In the genomic region with DNA sequence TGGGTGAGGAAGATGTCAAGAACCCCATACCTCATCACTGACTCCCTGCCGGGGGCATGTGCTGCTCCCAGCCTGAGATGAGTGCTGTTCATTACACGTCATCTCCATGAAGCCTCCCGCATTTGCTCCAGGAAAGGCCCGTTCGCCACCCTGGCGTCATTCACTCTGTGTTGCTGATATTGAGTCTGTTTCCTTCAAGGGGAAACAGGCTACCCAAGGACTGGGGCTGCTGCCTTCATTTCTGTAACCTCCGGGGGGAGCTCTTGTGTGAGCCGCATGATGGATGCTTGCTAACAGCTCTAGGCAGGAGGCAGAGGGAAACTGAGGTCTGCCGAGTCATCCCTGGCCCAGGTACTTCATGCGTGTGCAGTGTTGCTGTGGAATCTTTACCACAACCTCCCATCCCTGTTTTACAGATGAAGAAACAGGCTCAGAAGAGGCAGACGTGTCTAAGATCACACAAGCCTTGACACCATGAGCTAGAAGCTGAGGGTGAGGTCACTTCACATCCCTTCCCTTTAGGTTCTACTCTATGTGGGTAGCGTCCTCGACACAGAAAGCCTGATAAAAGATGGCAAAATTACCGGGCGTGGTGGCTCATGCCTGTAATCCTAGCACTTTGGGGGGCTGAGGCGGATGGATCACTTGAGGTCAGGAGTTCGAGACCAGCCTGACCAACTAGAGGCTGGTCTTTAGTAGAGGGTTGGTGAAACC, we compare ENCODE assay signal across 10 cellular contexts. TPM values are rescaled to one million over a fixed set of nuclear protein-coding genes. Genes with fewer than 3 reads are reported as not detected.
DNase-seq lines count a peak whose midpoint lies in the region; ATAC-seq, FAIRE-seq and TF ChIP-seq lines count a peak whose summit lies in the region.
"Had no signal": no experiment of that assay in that cellular context is flagged by ENCODE, and none has a peak within 500 bp of the region (broad histone marks: within the 10 kb centered on the region; RNA-seq: fewer than 3 reads in every experiment).

No MANE protein-coding gene starts in this region.

- H3K4me3 ChIP-seq in BE2C (ENCODE audit: low read depth, low read length) (peak overlapping the region; percentile 27; the same call in 1 of the 2 replicates), HepG2 (replicated peaks in 1 of 3; ENCODE audit: insufficient read depth in 1 of 3, low read depth in 2 of 3, low read length in 3 of 3) (no peak overlapping the region)

- H3K4me2 ChIP-seq in HepG2 (ENCODE audit: low read depth, low read length), result peak overlapping the region; percentile 23

- in situ Hi-C loops in HepG2 (cut with HindIII; ENCODE audit: extremely low pct_ligation_motif_present, low pct_unique_long_range_greater_than_20kb), result loop anchor here (5.0 to 10.0 kb wide), 3 partner anchors 247 to 463 kb away; a partner anchor contains a TSS

- CTCF ChIA-PET in HepG2 (lab: Yijun Ruan, JAX; ENCODE audit: low intra/inter-chr PET ratio, low total read pairs), result no interaction called here

- 89% methylated on average over 17 of the region's 17 CpGs for WGBS in HepG2 (ENCODE audit: low lambda C conversion rate)

- no peaks in the 10 kb centered on the region for H3K27me3 ChIP-seq in BE2C
- H3K27me3 ChIP-seq in HepG2 (ENCODE audit: control insufficient read depth in 1 of 2, insufficient read depth in 2 of 2, low read length in 2 of 2), result no peaks in the 10 kb centered on the region; a peak in 1 of 5 replicates

- H3K9me3 Mint-ChIP-seq in activated T-cell treated with anti-CD3 and anti-CD28 coated beads, Interleukin-2, amount 50 U/mL, for 72 hours, result no peaks in the 10 kb centered on the region

- H3K9me3 ChIP-seq in BE2C, result no peaks in the 10 kb centered on the region
- H3K9me3 ChIP-seq in HepG2 (ENCODE audit: low read length), result no peaks in the 10 kb centered on the region

- no TSS peak for BruUV-seq in HepG2 (replicated peaks; lab: Mats Ljungman, UMichigan)

- peak overlapping the region; percentile 75 for H3K27ac Mint-ChIP-seq in activated T-cell treated with anti-CD3 and anti-CD28 coated beads, Interleukin-2, amount 50 U/mL, for 72 hours

- H3K4me1 ChIP-seq in BE2C (peaks cover 14% of the 10 kb centered on the region), HepG2 (ENCODE audit: insufficient read depth, low read length) (peaks cover 72% of the 10 kb centered on the region)

- DNase-seq in BE2C (peak; percentile 53), HepG2 (ENCODE audit: low spot score) (no peak), substantia nigra (lab: John Stamatoyannopoulos, UW) (no peak), HT-29 (ENCODE audit: low spot score) (no peak), NCI-H2196 treated with DMSO at 0.1 percent for 48 hours (lab: John Stamatoyannopoulos, UW; ENCODE audit: unreplicated experiment) (no peak), AG08396 (ENCODE audit: low spot score) (no peak)
- peak in 1 of 2 donors; percentile 41 for DNase-seq in activated T-cell treated with anti-CD3 and anti-CD28 coated beads, Interleukin-2, amount 50 U/mL, for 72 hours

- no peaks in the 10 kb centered on the region for H3K27me3 Mint-ChIP-seq in activated T-cell treated with anti-CD3 and anti-CD28 coated beads, Interleukin-2, amount 50 U/mL, for 72 hours (ENCODE audit: low read depth)

- TF ChIP-seq EP300 in HepG2 (IDR thresholded peaks at IDR 0.05; ENCODE audit: low read depth in 2 of 2, low read length in 2 of 2) (no peak), HepG2 (CRISPR knock-in tag; IDR thresholded peaks at IDR 0.05; ENCODE audit: borderline replicate concordance) (no peak)

- peak; percentile 15; the same call in 1 of the 2 replicates for TF ChIP-seq RAD21 in HepG2 (CRISPR knock-in tag; IDR thresholded peaks at IDR 0.05)

- H3K4me1 Mint-ChIP-seq in activated T-cell treated with anti-CD3 and anti-CD28 coated beads, Interleukin-2, amount 50 U/mL, for 72 hours (ENCODE audit: low read depth), result peaks cover 54% of the 10 kb centered on the region

- FAIRE-seq in HepG2 (lab: Jason Lieb, UNC), result no peak

- H3K36me3 ChIP-seq in BE2C (no peaks in the 10 kb centered on the region), HepG2 (replicated peaks in 1 of 2; ENCODE audit: control insufficient read depth in 1 of 2, insufficient read depth in 2 of 2, low read length in 2 of 2) (peaks cover 0 to 2% of the 10 kb centered on the region in 2 experiments; a peak in 1 of 5 replicates)

- no peak overlapping the region for H2AFZ ChIP-seq in HepG2 (ENCODE audit: low read length)

- peak overlapping the region; percentile 37 to 89 for H3K4me3 Mint-ChIP-seq in activated T-cell treated with anti-CD3 and anti-CD28 coated beads, Interleukin-2, amount 50 U/mL, for 72 hours

- intact Hi-C loops in HepG2 (cut with micrococcal nuclease; ENCODE audit: unreplicated experiment), result loop anchor here (5.0 kb wide), 1 partner anchor 417 kb away; a partner anchor contains a TSS

- peaks cover 43% of the 10 kb centered on the region for H4K20me1 ChIP-seq in HepG2 (ENCODE audit: insufficient read depth, low read length)

- TF ChIP-seq CTCF in BE2C (IDR thresholded peaks at IDR 0.05; ENCODE audit: low read depth, low read length) (peak; percentile 57), HepG2 (CRISPR knock-in tag; IDR thresholded peaks at IDR 0.05) (peak; percentile 65)

- no peak overlapping the region for H3K9ac ChIP-seq in HepG2 (ENCODE audit: insufficient read depth, low read depth, low read length)

- TF ChIP-seq POLR2A in GM19193 (IDR thresholded peaks at IDR 0.05; ENCODE audit: extremely low read depth, insufficient read depth, insufficient read length) (peak; percentile 23), HepG2 (IDR thresholded peaks at IDR 0.05; ENCODE audit: insufficient read depth in 1 of 2, low read depth in 2 of 2, low read length in 2 of 2) (peak in 1 of 2 experiments; percentile 30; a peak in 1 of 4 replicates)

- H3K79me2 ChIP-seq in HepG2 (ENCODE audit: insufficient read depth, low read length), result peaks cover 33% of the 10 kb centered on the region

- POLR2A ChIA-PET in HepG2 (lab: Yijun Ruan, JAX), result interaction anchor here (0.6 to 8.3 kb wide), 8 partner anchors 10 to 464 kb away, joined by 3 to 110 read pairs (median 3); a partner anchor contains a TSS

- H3K27ac ChIP-seq in HepG2 (ENCODE audit: extremely low read length, insufficient read depth, low read length) (no peak overlapping the region), substantia nigra (ENCODE audit: low read depth, low read length, poor library complexity, severe bottlenecking) (no peak overlapping the region)

- ATAC-seq in activated T-cell treated with anti-CD3 and anti-CD28 coated beads, Interleukin-2, amount 50 U/mL, for 72 hours (replicated peaks in 1 of 2), result no peak
- ATAC-seq in HepG2, result no peak

- peaks cover 0 to 3% of the 10 kb centered on the region in 2 donors for H3K36me3 Mint-ChIP-seq in activated T-cell treated with anti-CD3 and anti-CD28 coated beads, Interleukin-2, amount 50 U/mL, for 72 hours (ENCODE audit: insufficient read depth in 2 of 2)

RNA-seq across cellular contexts. Expression of a gene that starts 3.5 kb away (rescaled TPM):
- 26.6 TPM for polyA plus RNA-seq in BE2C (2012; ENCODE audit: insufficient read depth, insufficient read length, low read depth)
- total RNA-seq in activated T-cell treated with anti-CD3 and anti-CD28 coated beads, Interleukin-2, amount 50 U/mL, for 72 hours, result 10 to 100 TPM; 11.2 to 12.2 TPM
- 13.0 and 22.3 TPM in 2 replicates for total RNA-seq in HepG2 (2016; rRNA removed; fragmentation: Illumina TruSeq; extraction: Trizol)
- 2.5 and 3.1 TPM in 2 replicates for total RNA-seq in HepG2 (2016; cell fraction: cytosol; rRNA removed; fragmentation: Illumina TruSeq; extraction: Trizol; ENCODE audit: low read depth)
- 10.7 and 21.4 TPM in 2 replicates for total RNA-seq in HepG2 (2016; cell fraction: insoluble cytoplasmic fraction; rRNA removed; fragmentation: Illumina TruSeq; extraction: Trizol)
- total RNA-seq in HepG2 (2016; cell fraction: membrane; rRNA removed; fragmentation: Illumina TruSeq; extraction: Trizol), result 5.2 and 6.5 TPM in 2 replicates
- 20.2 and 21.0 TPM in 2 replicates for total RNA-seq in HepG2 (2016; cell fraction: nucleus; rRNA removed; fragmentation: Illumina TruSeq; extraction: Trizol)
- 10.8 and 11.9 TPM in 2 replicates for polyA plus RNA-seq in HepG2 (2011; rRNA removed)
- 6.1 and 8.8 TPM in 2 replicates for polyA plus RNA-seq in HepG2 (2011; cell fraction: cytosol; rRNA removed)
- polyA plus RNA-seq in HepG2 (2011; cell fraction: nucleus; rRNA removed), result 83.4 and 108 TPM in 2 replicates
- polyA plus RNA-seq in HepG2 (2012), result 6.3 and 9.1 TPM in 2 replicates
- polyA plus RNA-seq in HepG2 (2016; cell fraction: cytosol; fragmentation: Illumina TruSeq; extraction: Trizol; ENCODE audit: low read depth), result 1.9 and 2.5 TPM in 2 replicates
- polyA plus RNA-seq in HepG2 (2016; cell fraction: insoluble cytoplasmic fraction; fragmentation: Illumina TruSeq; extraction: Trizol; ENCODE audit: low read depth), result 13.4 and 15.6 TPM in 2 replicates
- polyA plus RNA-seq in HepG2 (2016; cell fraction: membrane; fragmentation: Illumina TruSeq; extraction: Trizol; ENCODE audit: low read depth), result 3.6 and 4.2 TPM in 2 replicates
- polyA plus RNA-seq in HepG2 (2016; cell fraction: nucleus; fragmentation: Illumina TruSeq; extraction: Trizol; ENCODE audit: insufficient read depth, low read depth), result 51.3 and 57.5 TPM in 2 replicates
- polyA minus RNA-seq in HepG2 (2011; rRNA and poly(A)+ RNA removed; ENCODE audit: low replicate concordance), result 7.1 and 29.7 TPM in 2 replicates
- polyA minus RNA-seq in HepG2 (2011; cell fraction: cytosol; rRNA and poly(A)+ RNA removed), result 6.3 and 6.8 TPM in 2 replicates
- 19.5 and 24.3 TPM in 2 replicates for polyA minus RNA-seq in HepG2 (2011; cell fraction: nucleus; rRNA and poly(A)+ RNA removed)
- total RNA-seq in HT-29 (2014; rRNA removed; shearing (Covaris generic)), result 31.0 and 33.1 TPM in 2 replicates

RNA-seq across cellular contexts. Expression of a gene that starts 13.2 kb away (rescaled TPM):
- 1.0 TPM for polyA plus RNA-seq in BE2C (2012; ENCODE audit: insufficient read depth, insufficient read length, low read depth)
- total RNA-seq in activated T-cell treated with anti-CD3 and anti-CD28 coated beads, Interleukin-2, amount 50 U/mL, for 72 hours, result under 1 TPM; 0.38 to 0.53 TPM
- total RNA-seq in HepG2 (2016; rRNA removed; fragmentation: Illumina TruSeq; extraction: Trizol), result not detected in 2 replicates
- 0.20 TPM in 1 of 2 replicates, not detected in the other for total RNA-seq in HepG2 (2016; cell fraction: cytosol; rRNA removed; fragmentation: Illumina TruSeq; extraction: Trizol; ENCODE audit: low read depth)
- total RNA-seq in HepG2 (2016; cell fraction: insoluble cytoplasmic fraction; rRNA removed; fragmentation: Illumina TruSeq; extraction: Trizol), result not detected in 2 replicates
- total RNA-seq in HepG2 (2016; cell fraction: membrane; rRNA removed; fragmentation: Illumina TruSeq; extraction: Trizol), result not detected in 2 replicates
- not detected in 2 replicates for total RNA-seq in HepG2 (2016; cell fraction: nucleus; rRNA removed; fragmentation: Illumina TruSeq; extraction: Trizol)
- 0.03 and 0.04 TPM in 2 replicates for polyA plus RNA-seq in HepG2 (2011; rRNA removed)
- 0.04 TPM in 1 of 2 replicates, not detected in the other for polyA plus RNA-seq in HepG2 (2011; cell fraction: cytosol; rRNA removed)
- polyA plus RNA-seq in HepG2 (2011; cell fraction: nucleus; rRNA removed), result not detected in 2 replicates
- polyA plus RNA-seq in HepG2 (2012), result not detected in 2 replicates
- not detected in 2 replicates for polyA plus RNA-seq in HepG2 (2016; cell fraction: cytosol; fragmentation: Illumina TruSeq; extraction: Trizol; ENCODE audit: low read depth)
- not detected in 2 replicates for polyA plus RNA-seq in HepG2 (2016; cell fraction: insoluble cytoplasmic fraction; fragmentation: Illumina TruSeq; extraction: Trizol; ENCODE audit: low read depth)
- polyA plus RNA-seq in HepG2 (2016; cell fraction: membrane; fragmentation: Illumina TruSeq; extraction: Trizol; ENCODE audit: low read depth), result not detected in 2 replicates
- polyA plus RNA-seq in HepG2 (2016; cell fraction: nucleus; fragmentation: Illumina TruSeq; extraction: Trizol; ENCODE audit: insufficient read depth, low read depth), result not detected in 2 replicates
- polyA minus RNA-seq in HepG2 (2011; rRNA and poly(A)+ RNA removed; ENCODE audit: low replicate concordance), result 0.12 TPM in 1 of 2 replicates, not detected in the other
- polyA minus RNA-seq in HepG2 (2011; cell fraction: cytosol; rRNA and poly(A)+ RNA removed), result not detected in 2 replicates
- not detected in 2 replicates for polyA minus RNA-seq in HepG2 (2011; cell fraction: nucleus; rRNA and poly(A)+ RNA removed)
- not detected in 2 replicates for total RNA-seq in HT-29 (2014; rRNA removed; shearing (Covaris generic))
- total RNA-seq: mononuclear cell had no signal

RNA-seq across cellular contexts. Expression of a gene that starts 16.2 kb away (rescaled TPM):
- 41.8 TPM for polyA plus RNA-seq in BE2C (2012; ENCODE audit: insufficient read depth, insufficient read length, low read depth)
- total RNA-seq in activated T-cell treated with anti-CD3 and anti-CD28 coated beads, Interleukin-2, amount 50 U/mL, for 72 hours, result 1 to 10 TPM; 1.3 to 4.4 TPM
- total RNA-seq in HepG2 (2016; rRNA removed; fragmentation: Illumina TruSeq; extraction: Trizol), result 0.52 and 0.80 TPM in 2 replicates
- total RNA-seq in HepG2 (2016; cell fraction: cytosol; rRNA removed; fragmentation: Illumina TruSeq; extraction: Trizol; ENCODE audit: low read depth), result 0.53 and 0.61 TPM in 2 replicates
- 0.31 and 0.87 TPM in 2 replicates for total RNA-seq in HepG2 (2016; cell fraction: insoluble cytoplasmic fraction; rRNA removed; fragmentation: Illumina TruSeq; extraction: Trizol)
- total RNA-seq in HepG2 (2016; cell fraction: membrane; rRNA removed; fragmentation: Illumina TruSeq; extraction: Trizol), result 0.72 and 0.80 TPM in 2 replicates
- total RNA-seq in HepG2 (2016; cell fraction: nucleus; rRNA removed; fragmentation: Illumina TruSeq; extraction: Trizol), result 0.84 and 0.97 TPM in 2 replicates
- 2.9 TPM in 2 replicates for polyA plus RNA-seq in HepG2 (2011; rRNA removed)
- 2.2 and 2.6 TPM in 2 replicates for polyA plus RNA-seq in HepG2 (2011; cell fraction: cytosol; rRNA removed)
- polyA plus RNA-seq in HepG2 (2011; cell fraction: nucleus; rRNA removed), result 6.8 and 7.8 TPM in 2 replicates
- polyA plus RNA-seq in HepG2 (2012), result 0.55 and 1.2 TPM in 2 replicates
- polyA plus RNA-seq in HepG2 (2016; cell fraction: cytosol; fragmentation: Illumina TruSeq; extraction: Trizol; ENCODE audit: low read depth), result 1.5 and 2.0 TPM in 2 replicates
- polyA plus RNA-seq in HepG2 (2016; cell fraction: insoluble cytoplasmic fraction; fragmentation: Illumina TruSeq; extraction: Trizol; ENCODE audit: low read depth), result 1.0 and 1.6 TPM in 2 replicates
- 1.6 and 2.4 TPM in 2 replicates for polyA plus RNA-seq in HepG2 (2016; cell fraction: membrane; fragmentation: Illumina TruSeq; extraction: Trizol; ENCODE audit: low read depth)
- 1.2 and 2.2 TPM in 2 replicates for polyA plus RNA-seq in HepG2 (2016; cell fraction: nucleus; fragmentation: Illumina TruSeq; extraction: Trizol; ENCODE audit: insufficient read depth, low read depth)
- 1.8 and 12.1 TPM in 2 replicates for polyA minus RNA-seq in HepG2 (2011; rRNA and poly(A)+ RNA removed; ENCODE audit: low replicate concordance)
- polyA minus RNA-seq in HepG2 (2011; cell fraction: cytosol; rRNA and poly(A)+ RNA removed), result 1.4 and 3.0 TPM in 2 replicates
- 1.2 and 3.4 TPM in 2 replicates for polyA minus RNA-seq in HepG2 (2011; cell fraction: nucleus; rRNA and poly(A)+ RNA removed)
- 0.43 and 1.1 TPM in 2 replicates for total RNA-seq in HT-29 (2014; rRNA removed; shearing (Covaris generic))

RNA-seq across cellular contexts. Expression of a gene that starts 27.2 kb away (rescaled TPM):
- polyA plus RNA-seq in BE2C (2012; ENCODE audit: insufficient read depth, insufficient read length, low read depth), result 26.9 TPM
- not detected for total RNA-seq in activated T-cell treated with anti-CD3 and anti-CD28 coated beads, Interleukin-2, amount 50 U/mL, for 72 hours
- total RNA-seq in HepG2 (2016; rRNA removed; fragmentation: Illumina TruSeq; extraction: Trizol), result 0.44 and 0.97 TPM in 2 replicates
- 0.30 and 0.44 TPM in 2 replicates for total RNA-seq in HepG2 (2016; cell fraction: cytosol; rRNA removed; fragmentation: Illumina TruSeq; extraction: Trizol; ENCODE audit: low read depth)
- 0.97 TPM in 1 of 2 replicates, not detected in the other for total RNA-seq in HepG2 (2016; cell fraction: insoluble cytoplasmic fraction; rRNA removed; fragmentation: Illumina TruSeq; extraction: Trizol)
- total RNA-seq in HepG2 (2016; cell fraction: membrane; rRNA removed; fragmentation: Illumina TruSeq; extraction: Trizol), result 0.53 and 0.72 TPM in 2 replicates
- 0.81 and 2.1 TPM in 2 replicates for total RNA-seq in HepG2 (2016; cell fraction: nucleus; rRNA removed; fragmentation: Illumina TruSeq; extraction: Trizol)
- polyA plus RNA-seq in HepG2 (2011; rRNA removed), result 0.24 and 0.64 TPM in 2 replicates
- polyA plus RNA-seq in HepG2 (2011; cell fraction: cytosol; rRNA removed), result 0.10 and 0.27 TPM in 2 replicates
- 3.9 and 6.8 TPM in 2 replicates for polyA plus RNA-seq in HepG2 (2011; cell fraction: nucleus; rRNA removed)
- 2.0 and 11.8 TPM in 2 replicates for polyA plus RNA-seq in HepG2 (2012)
- polyA plus RNA-seq in HepG2 (2016; cell fraction: cytosol; fragmentation: Illumina TruSeq; extraction: Trizol; ENCODE audit: low read depth), result 0.08 and 0.14 TPM in 2 replicates
- 0.51 TPM in 1 of 2 replicates, not detected in the other for polyA plus RNA-seq in HepG2 (2016; cell fraction: insoluble cytoplasmic fraction; fragmentation: Illumina TruSeq; extraction: Trizol; ENCODE audit: low read depth)
- 0.20 and 0.42 TPM in 2 replicates for polyA plus RNA-seq in HepG2 (2016; cell fraction: membrane; fragmentation: Illumina TruSeq; extraction: Trizol; ENCODE audit: low read depth)
- polyA plus RNA-seq in HepG2 (2016; cell fraction: nucleus; fragmentation: Illumina TruSeq; extraction: Trizol; ENCODE audit: insufficient read depth, low read depth), result 3.2 TPM in 2 replicates
- polyA minus RNA-seq in HepG2 (2011; rRNA and poly(A)+ RNA removed; ENCODE audit: low replicate concordance), result 0.09 and 1.2 TPM in 2 replicates
- not detected in 2 replicates for polyA minus RNA-seq in HepG2 (2011; cell fraction: cytosol; rRNA and poly(A)+ RNA removed)
- polyA minus RNA-seq in HepG2 (2011; cell fraction: nucleus; rRNA and poly(A)+ RNA removed), result 0.77 and 0.87 TPM in 2 replicates
- 0.29 and 0.86 TPM in 2 replicates for total RNA-seq in HT-29 (2014; rRNA removed; shearing (Covaris generic))

RNA-seq across cellular contexts. Expression of a gene that starts 27.6 kb away (rescaled TPM):
- polyA plus RNA-seq in BE2C (2012; ENCODE audit: insufficient read depth, insufficient read length, low read depth), result not detected
- total RNA-seq in activated T-cell treated with anti-CD3 and anti-CD28 coated beads, Interleukin-2, amount 50 U/mL, for 72 hours, result not detected
- total RNA-seq in HepG2 (2016; rRNA removed; fragmentation: Illumina TruSeq; extraction: Trizol), result not detected in 2 replicates
- total RNA-seq in HepG2 (2016; cell fraction: cytosol; rRNA removed; fragmentation: Illumina TruSeq; extraction: Trizol; ENCODE audit: low read depth), result not detected in 2 replicates
- not detected in 2 replicates for total RNA-seq in HepG2 (2016; cell fraction: insoluble cytoplasmic fraction; rRNA removed; fragmentation: Illumina TruSeq; extraction: Trizol)
- total RNA-seq in HepG2 (2016; cell fraction: membrane; rRNA removed; fragmentation: Illumina TruSeq; extraction: Trizol), result not detected in 2 replicates
- not detected in 2 replicates for total RNA-seq in HepG2 (2016; cell fraction: nucleus; rRNA removed; fragmentation: Illumina TruSeq; extraction: Trizol)
- polyA plus RNA-seq in HepG2 (2011; rRNA removed), result not detected in 2 replicates
- not detected in 2 replicates for polyA plus RNA-seq in HepG2 (2011; cell fraction: cytosol; rRNA removed)
- polyA plus RNA-seq in HepG2 (2011; cell fraction: nucleus; rRNA removed), result not detected in 2 replicates
- polyA plus RNA-seq in HepG2 (2012), result not detected in 2 replicates
- polyA plus RNA-seq in HepG2 (2016; cell fraction: cytosol; fragmentation: Illumina TruSeq; extraction: Trizol; ENCODE audit: low read depth), result not detected in 2 replicates
- not detected in 2 replicates for polyA plus RNA-seq in HepG2 (2016; cell fraction: insoluble cytoplasmic fraction; fragmentation: Illumina TruSeq; extraction: Trizol; ENCODE audit: low read depth)
- not detected in 2 replicates for polyA plus RNA-seq in HepG2 (2016; cell fraction: membrane; fragmentation: Illumina TruSeq; extraction: Trizol; ENCODE audit: low read depth)
- polyA plus RNA-seq in HepG2 (2016; cell fraction: nucleus; fragmentation: Illumina TruSeq; extraction: Trizol; ENCODE audit: insufficient read depth, low read depth), result not detected in 2 replicates
- not detected in 2 replicates for polyA minus RNA-seq in HepG2 (2011; rRNA and poly(A)+ RNA removed; ENCODE audit: low replicate concordance)
- not detected in 2 replicates for polyA minus RNA-seq in HepG2 (2011; cell fraction: cytosol; rRNA and poly(A)+ RNA removed)
- polyA minus RNA-seq in HepG2 (2011; cell fraction: nucleus; rRNA and poly(A)+ RNA removed), result not detected in 2 replicates
- not detected in 2 replicates for total RNA-seq in HT-29 (2014; rRNA removed; shearing (Covaris generic))
- total RNA-seq: mononuclear cell, urinary bladder had no signal
- polyA plus RNA-seq: urinary bladder had no signal
